ENCODE assay signal across 8 cellular contexts in genomic region chr15:67080900-67081431, GRCh38. TPM values are rescaled to one million over a fixed set of nuclear protein-coding genes. Genes with fewer than 3 reads are reported as not detected.
DNase-seq lines count a peak whose midpoint lies in the region; ATAC-seq, FAIRE-seq and TF ChIP-seq lines count a peak whose summit lies in the region.

No MANE protein-coding gene starts in this region.

- no peaks in the 10 kb centered on the region for H3K36me3 ChIP-seq in liver (ENCODE audit: control insufficient read depth in 4 of 4, insufficient read depth in 3 of 4, low read depth in 1 of 4, low read length in 3 of 4)

- POLR2A ChIA-PET in AG04449 (lab: Yijun Ruan, JAX): interaction anchor here (1.1 to 1.7 kb wide), 4 partner anchors 15 to 26 kb away, joined by 3 to 5 read pairs (median 4); partner anchors contain the start of gene SMAD3

- TF ChIP-seq RAD21 in liver (IDR thresholded peaks at IDR 0.05): peak in 1 of 2 donors; percentile 7

- peaks cover 32% of the 10 kb centered on the region for H3K36me3 Mint-ChIP-seq in brain
- peaks cover 15% of the 10 kb centered on the region for H3K36me3 Mint-ChIP-seq in stimulated activated naive CD8-positive, alpha-beta T cell treated with anti-CD3 and anti-CD28 coated beads, Interleukin-15, Interleukin-2, amounts not matched to agents 100 ng/mL and 50 ng/mL, for 24 hours (ENCODE audit: low read depth)

- no peaks in the 10 kb centered on the region for H3K9me3 ChIP-seq in liver (ENCODE audit: control insufficient read depth in 4 of 4, low read length in 3 of 4)

- CTCF ChIA-PET in AG04449 (lab: Yijun Ruan, JAX): interaction anchor here (1.0 to 4.1 kb wide), 8 partner anchors 9 to 223 kb away, joined by 3 to 30 read pairs (median 6); partner anchors contain the start of gene SMAD3

- DNase-seq in AG04449 (ENCODE audit: low read depth, low spot score) (no peak), SK-MEL-5 (ENCODE audit: low read depth, low spot score) (peak; percentile 56), frontal cortex (ENCODE audit: low spot score in 2 of 2) (no peak)

- peak overlapping the region; percentile 4 to 7 for H3K27ac ChIP-seq in liver (ENCODE audit: low read depth in 1 of 2, low read length in 2 of 2)

- WGBS in liver: 68% methylated on average over 10 of the region's 10 CpGs

- H3K27me3 ChIP-seq in liver (ENCODE audit: control insufficient read depth in 4 of 4, insufficient read depth in 4 of 4, low read length in 3 of 4): no peaks in the 10 kb centered on the region

- no peaks in the 10 kb centered on the region for H3K27me3 Mint-ChIP-seq in brain
- no peaks in the 10 kb centered on the region for H3K27me3 Mint-ChIP-seq in stimulated activated naive CD8-positive, alpha-beta T cell treated with anti-CD3 and anti-CD28 coated beads, Interleukin-15, Interleukin-2, amounts not matched to agents 100 ng/mL and 50 ng/mL, for 24 hours

- peaks cover 81% of the 10 kb centered on the region for H3K4me1 Mint-ChIP-seq in brain
- peaks cover 95% of the 10 kb centered on the region for H3K4me1 Mint-ChIP-seq in stimulated activated naive CD8-positive, alpha-beta T cell treated with anti-CD3 and anti-CD28 coated beads, Interleukin-15, Interleukin-2, amounts not matched to agents 100 ng/mL and 50 ng/mL, for 24 hours (ENCODE audit: low read depth)

- peaks cover 0 to 1% (median 0%) of the 10 kb centered on the region in 5 experiments for H3K9me3 Mint-ChIP-seq in brain
- H3K9me3 Mint-ChIP-seq in stimulated activated naive CD8-positive, alpha-beta T cell treated with anti-CD3 and anti-CD28 coated beads, Interleukin-15, Interleukin-2, amounts not matched to agents 100 ng/mL and 50 ng/mL, for 24 hours: no peaks in the 10 kb centered on the region

- H3K27ac Mint-ChIP-seq in brain: peak overlapping the region in 4 of 5 experiments; percentile 34 to 92 (median 72)
- peak overlapping the region; percentile 47 for H3K27ac Mint-ChIP-seq in stimulated activated naive CD8-positive, alpha-beta T cell treated with anti-CD3 and anti-CD28 coated beads, Interleukin-15, Interleukin-2, amounts not matched to agents 100 ng/mL and 50 ng/mL, for 24 hours

- in situ Hi-C loops in SK-MEL-5 (cut with HindIII; ENCODE audit: low pct_unique_long_range_greater_than_20kb, low sequenced_read_pairs): no loop called here

- FAIRE-seq in frontal cortex (lab: Jason Lieb, UNC): no peak

- no peak overlapping the region for H3K4me3 ChIP-seq in AG04449 (ENCODE audit: low read depth, low read length)
- H3K4me3 ChIP-seq in liver (ENCODE audit: low read depth in 1 of 3, low read length in 3 of 3): no peak overlapping the region

- ATAC-seq in GM18867 (IDR thresholded peaks at IDR 0.05; ENCODE audit: unreplicated experiment): peak; percentile 49
- peak; percentile 40 for ATAC-seq in HG03097 (IDR thresholded peaks at IDR 0.05; ENCODE audit: low FRiP score, unreplicated experiment)

- TF ChIP-seq CTCF in AG04449 (IDR thresholded peaks at IDR 0.05; ENCODE audit: insufficient read depth, low read length, missing control alignments) (peak; percentile 38), brain (conservative IDR thresholded peaks at IDR 0.05) (no peak), liver (IDR thresholded peaks at IDR 0.05; ENCODE audit: low read depth, low read length, missing input control) (no peak)

- peaks cover 5 to 35% (median 20%) of the 10 kb centered on the region in 4 donors for H3K4me1 ChIP-seq in liver (ENCODE audit: control insufficient read depth in 4 of 4, insufficient read depth in 4 of 4, low read length in 3 of 4)

- peak overlapping the region in 1 of 5 experiments; percentile 44 for H3K4me3 Mint-ChIP-seq in brain
- H3K4me3 Mint-ChIP-seq in stimulated activated naive CD8-positive, alpha-beta T cell treated with anti-CD3 and anti-CD28 coated beads, Interleukin-15, Interleukin-2, amounts not matched to agents 100 ng/mL and 50 ng/mL, for 24 hours: peak overlapping the region; percentile 40

- no peak overlapping the region for H3K9ac ChIP-seq in liver (ENCODE audit: low read depth in 1 of 2, low read length in 2 of 2)

TF ChIP-seq in liver, 16 proteins besides CTCF, POLR2A, EP300 and RAD21:
- TF ChIP-seq TAF1 (conservative IDR thresholded peaks at IDR 0.05) (no peak), HNF4A (conservative IDR thresholded peaks at IDR 0.05) (no peak), SP1 (IDR thresholded peaks at IDR 0.05) (no peak), YY1 (IDR thresholded peaks at IDR 0.05) (no peak), MAX (IDR thresholded peaks at IDR 0.05) (no peak), FOXA2 (IDR thresholded peaks at IDR 0.05) (no peak)

RNA-seq across cellular contexts. Expression of gene SMAD3, which starts 15.6 kb away (rescaled TPM):
- total RNA-seq in SK-MEL-5 (2014; rRNA removed; shearing (Covaris generic)): 5.6 and 13.0 TPM in 2 replicates
- polyA plus RNA-seq in SK-MEL-5 (2015; cell fraction: cytosol; rRNA removed): 21.5 and 26.8 TPM in 2 replicates
- polyA plus RNA-seq in SK-MEL-5 (2015; cell fraction: nucleus; rRNA removed): 30.8 and 56.3 TPM in 2 replicates
- 7.8 TPM for polyA plus RNA-seq in brain (ENCODE audit: insufficient read depth, low read depth, low replicate concordance)
- total RNA-seq in liver: 10 to 100 TPM in 1 of 2 donors, 1 to 10 TPM in 1; 4.0 to 12.2 TPM
- polyA plus RNA-seq in liver: 1 to 10 TPM; 5.2 to 5.7 TPM
- 2.0 TPM for total RNA-seq in frontal cortex
